ENCODE assay signal across 8 cellular contexts in the genomic region with DNA sequence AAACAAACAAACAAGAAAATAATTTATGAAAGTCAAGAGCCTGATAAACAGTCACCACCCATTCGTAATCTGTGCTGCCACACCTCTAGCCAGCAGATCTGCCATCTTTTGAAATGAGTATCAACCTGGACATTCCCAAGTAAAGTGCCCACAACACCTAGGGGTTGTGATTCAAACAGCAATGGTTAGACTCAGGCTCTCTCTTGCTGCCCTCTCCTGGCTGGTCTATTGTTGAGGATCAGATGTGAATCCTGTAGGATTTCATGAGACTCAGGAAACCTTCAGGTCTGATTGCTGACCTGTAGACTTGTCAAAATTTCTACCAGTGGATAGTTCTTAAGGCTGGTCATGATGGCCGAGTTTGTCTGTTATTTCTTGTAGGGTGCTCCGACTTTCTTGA. TPM values are rescaled to one million over a fixed set of nuclear protein-coding genes. Genes with fewer than 3 reads are reported as not detected.
DNase-seq lines count a peak whose midpoint lies in the region; ATAC-seq, FAIRE-seq and TF ChIP-seq lines count a peak whose summit lies in the region.

No MANE protein-coding gene starts in this region.

- H3F3A ChIP-seq in PC-9 (ENCODE audit: insufficient read depth, low read depth) = no peaks in the 10 kb centered on the region

- H3K4me3 ChIP-seq in heart right ventricle (no peak overlapping the region), PC-9 (no peak overlapping the region), uterus (no peak overlapping the region), SJCRH30 (no peak overlapping the region)

- TF ChIP-seq CTCF in heart right ventricle (IDR thresholded peaks at IDR 0.05) (peak in 7 of 9 donors; percentile 21 to 51 (median 40)), PC-9 (conservative IDR thresholded peaks at IDR 0.05) (peak; percentile 52), uterus (IDR thresholded peaks at IDR 0.05) (peak in 3 of 4 experiments; percentile 27 to 46 (median 41))

- FAIRE-seq in GM19239 (lab: Jason Lieb, UNC) = no peak

- H3K27ac ChIP-seq in heart right ventricle (peak overlapping the region in 1 of 10 donors; percentile 9), PC-9 (no peak overlapping the region), uterus (no peak overlapping the region), SJCRH30 (no peak overlapping the region)

- no peak for DNase-seq in heart right ventricle
- no peak for DNase-seq in left ventricle myocardium superior
- DNase-seq in PC-9 = peak; percentile 3 to 37
- peak; percentile 59 for DNase-seq in globus pallidus (ENCODE audit: low spot score)
- DNase-seq in uterus = no peak
- DNase-seq in NOMO-1 treated with dmso at 0.1 percent for 144 hours (lab: John Stamatoyannopoulos, UW; ENCODE audit: unreplicated experiment) = no peak
- no peak for DNase-seq in GM19239 (ENCODE audit: insufficient read length, low spot score)
- DNase-seq in SJCRH30 = no peak

- ATAC-seq in heart right ventricle (no peak), left ventricle myocardium superior (no peak)

- peaks cover 0 to 51% (median 14%) of the 10 kb centered on the region in 9 donors for H3K36me3 ChIP-seq in heart right ventricle
- no peaks in the 10 kb centered on the region for H3K36me3 ChIP-seq in PC-9 (ENCODE audit: low read depth)
- no peaks in the 10 kb centered on the region for H3K36me3 ChIP-seq in uterus
- peaks cover 6% of the 10 kb centered on the region; the same call in 1 of the 2 replicates for H3K36me3 ChIP-seq in SJCRH30

- BruUV-seq in PC-9 (replicated peaks; lab: Mats Ljungman, UMichigan) = no TSS peak

- H3K9me2 ChIP-seq in PC-9 (ENCODE audit: insufficient read depth) = no peaks in the 10 kb centered on the region

- 87 to 90% methylated on average over 3 of the region's 3 CpGs for WGBS in heart right ventricle, 2 donors

- no peak overlapping the region for H2AFZ ChIP-seq in PC-9

- no peaks in the 10 kb centered on the region for H3K9me3 ChIP-seq in heart right ventricle
- no peaks in the 10 kb centered on the region for H3K9me3 ChIP-seq in PC-9 (ENCODE audit: insufficient read depth, low read depth)
- H3K9me3 ChIP-seq in uterus = no peaks in the 10 kb centered on the region
- no peaks in the 10 kb centered on the region for H3K9me3 ChIP-seq in SJCRH30 (replicated peaks)

- no peaks in the 10 kb centered on the region for H3K27me3 ChIP-seq in heart right ventricle
- H3K27me3 ChIP-seq in PC-9 (ENCODE audit: insufficient read depth, low read depth) = no peaks in the 10 kb centered on the region
- no peaks in the 10 kb centered on the region for H3K27me3 ChIP-seq in uterus
- no peaks in the 10 kb centered on the region for H3K27me3 ChIP-seq in SJCRH30

- POLR2A ChIA-PET in PC-9 (lab: Charles Lee; ENCODE audit: unreplicated experiment) = no interaction called here

- no peaks in the 10 kb centered on the region for H3K79me2 ChIP-seq in PC-9 (ENCODE audit: low read depth)

- TF ChIP-seq POLR2A in uterus (IDR thresholded peaks at IDR 0.05) = no peak

- intact Hi-C loops in heart right ventricle (cut with DNase I) (loop anchor here in 1 of 10 donors (5.0 kb wide), 1 partner anchor 1138 kb away; no protein-coding TSS in a partner anchor), left ventricle myocardium superior (cut with micrococcal nuclease) (no loop called here), PC-9 (cut with micrococcal nuclease; ENCODE audit: unreplicated experiment) (loop anchor here (1.0 kb wide), 1 partner anchor 237 kb away; no protein-coding TSS in a partner anchor), uterus (cut with DNase I; ENCODE audit: low total_unique reads) (no loop called here)

- H3K4me1 ChIP-seq in heart right ventricle (peaks cover 7 to 75% (median 39%) of the 10 kb centered on the region in 9 donors), PC-9 (replicated peaks; ENCODE audit: insufficient read depth) (0 out of 2 replicates have a peak, but pooled peaks cover 5% of the 10 kb centered on the region), uterus (peaks cover 0 to 6% of the 10 kb centered on the region in 2 donors), SJCRH30 (no peaks in the 10 kb centered on the region)

- no peaks in the 10 kb centered on the region for H4K20me1 ChIP-seq in PC-9 (ENCODE audit: insufficient read depth)

- no peak overlapping the region for H3K4me2 ChIP-seq in PC-9

- CTCF ChIA-PET in PC-9 (lab: Charles Lee) = no interaction called here

RNA-seq across cellular contexts. Expression of a gene that starts 26.8 kb away (rescaled TPM):
- total RNA-seq in heart right ventricle (100 to 1,000 TPM; 124 to 270 (median 208) TPM), left ventricle myocardium superior (254 TPM), PC-9 (2021) (14.4 and 15.9 TPM in 2 replicates), uterus (10 to 100 TPM; 14.7 to 81.5 (median 61.6) TPM)
- 100 to 1,000 TPM in 1 of 2 donors, 10 to 100 TPM in 1; 43.5 to 184 TPM for polyA plus RNA-seq in heart right ventricle
- 26.4 and 28.1 TPM in 2 replicates for total RNA-seq in SJCRH30 (2014; rRNA removed; shearing (Covaris generic))

Comparison
In these comparisons a context has a peak if more than half of its experiments do, and no peak if none do; other contexts are left out.
1. DNase-seq: peak in PC-9 (2 of 2) and globus pallidus (single experiment); none in heart right ventricle (0 of 2), left ventricle myocardium superior (single experiment), uterus (0 of 2), NOMO-1 treated with dmso at 0.1 percent for 144 hours (single experiment), GM19239 (single experiment) and SJCRH30 (0 of 2).
2. Peak in every context shown above with its lines, with median percentiles within 50 percentile points of each other: CTCF ChIP-seq.